8 cellular contexts compared by ENCODE assay signal in the genomic region with DNA sequence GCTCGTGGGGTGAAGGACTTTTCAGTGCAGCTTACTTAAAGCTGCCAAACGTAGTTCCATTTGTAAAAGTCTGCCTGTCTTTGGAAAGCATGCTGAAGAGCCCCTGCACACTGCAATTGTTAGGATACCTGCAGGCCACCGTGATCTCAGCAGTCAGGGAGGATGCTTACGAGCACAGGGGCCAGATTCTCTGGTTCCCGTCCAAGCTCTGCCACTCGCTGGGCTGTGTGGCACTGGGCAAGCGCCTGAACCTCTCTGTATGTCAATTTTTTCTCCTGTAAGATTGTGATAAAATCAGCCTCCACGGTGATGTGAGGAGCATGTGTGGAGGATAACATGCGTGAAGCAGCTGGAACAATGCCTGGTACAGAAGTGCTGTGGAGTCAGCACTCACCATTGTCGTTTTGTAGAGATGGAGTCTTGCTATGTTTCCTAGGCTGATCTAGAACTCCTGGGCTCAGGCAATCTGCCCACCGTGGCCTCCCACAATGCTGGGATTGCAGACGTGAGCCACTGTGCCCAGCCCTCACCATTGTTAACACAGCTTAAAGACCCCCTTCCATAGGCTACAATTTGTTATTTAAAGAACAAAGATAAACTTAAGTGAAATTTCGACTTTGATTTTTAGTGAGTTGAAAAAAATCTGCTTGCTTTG. TPM values are rescaled to one million over a fixed set of nuclear protein-coding genes. Genes with fewer than 3 reads are reported as not detected.
DNase-seq lines count a peak whose midpoint lies in the region; ATAC-seq, FAIRE-seq and TF ChIP-seq lines count a peak whose summit lies in the region.
"Had no signal": no experiment of that assay in that cellular context is flagged by ENCODE, and none has a peak within 500 bp of the region (broad histone marks: within the 10 kb centered on the region; RNA-seq: fewer than 3 reads in every experiment).

No MANE protein-coding gene starts in this region.

- TF ChIP-seq CTCF in RWPE2 (IDR thresholded peaks at IDR 0.05; ENCODE audit: poor library complexity, severe bottlenecking), result no peak
- TF ChIP-seq CTCF in gastrocnemius medialis (IDR thresholded peaks at IDR 0.05 in 4 of 5, conservative IDR thresholded peaks at IDR 0.05 in 1 of 5), result no peak

- in situ Hi-C loops in gastrocnemius medialis (cut with MboI; ENCODE audit: low sequenced_read_pairs in 4 of 4), result loop anchor here in 1 of 4 donors (10.0 kb wide), 1 partner anchor 155 kb away; the partner anchor contains the start of gene LAMP1

- peak; percentile 56 for FAIRE-seq in GM12892 (lab: Jason Lieb, UNC)

- H3K27me3 ChIP-seq in RWPE2 (ENCODE audit: insufficient read depth, poor library complexity, severe bottlenecking) (no peaks in the 10 kb centered on the region), esophagus (ENCODE audit: control insufficient read depth in 1 of 2, insufficient read depth in 2 of 2, low read length in 2 of 2) (no peaks in the 10 kb centered on the region), gastrocnemius medialis (no peaks in the 10 kb centered on the region)

- H3K9me3 ChIP-seq in RWPE2 (ENCODE audit: severe bottlenecking) (no peaks in the 10 kb centered on the region), esophagus (ENCODE audit: control insufficient read depth in 2 of 2, insufficient read depth in 1 of 2, low read depth in 1 of 2, low read length in 1 of 2) (peaks cover 0 to 4% of the 10 kb centered on the region in 2 donors), gastrocnemius medialis (no peaks in the 10 kb centered on the region)

- no peaks in the 10 kb centered on the region for H3K36me3 ChIP-seq in RWPE2 (ENCODE audit: low read depth)
- H3K36me3 ChIP-seq in esophagus (ENCODE audit: control insufficient read depth in 2 of 2, insufficient read depth in 2 of 2, low read length in 1 of 2), result peaks cover 0 to 3% of the 10 kb centered on the region in 2 donors
- no peaks in the 10 kb centered on the region for H3K36me3 ChIP-seq in gastrocnemius medialis

- H3K27ac ChIP-seq in RWPE2 (ENCODE audit: poor library complexity, severe bottlenecking), result peak overlapping the region; percentile 51
- peak overlapping the region; percentile 17 to 80 for H3K27ac ChIP-seq in esophagus (ENCODE audit: low read depth in 2 of 2, low read length in 1 of 2)
- H3K27ac ChIP-seq in gastrocnemius medialis, result peak overlapping the region; percentile 92 to 97 (median 94)

- DNase-seq in GM12892 (ENCODE audit: insufficient read length) (no peak), RWPE2 (ENCODE audit: low spot score) (no peak), gastrocnemius medialis (no peak), germinal center (ENCODE audit: low spot score) (no peak)
- DNase-seq: H7 had no signal

- 70 to 72% methylated on average over 13 of the region's 13 CpGs for WGBS in esophagus, 2 donors

- H3K4me3 ChIP-seq in RWPE2 (ENCODE audit: severe bottlenecking) (peak overlapping the region; percentile 42), esophagus (ENCODE audit: low read depth in 1 of 2, low read length in 2 of 2) (peak overlapping the region; percentile 38 to 44), gastrocnemius medialis (peak overlapping the region; percentile 30 to 52 (median 44))

- intact Hi-C loops in gastrocnemius medialis (cut with DNase I; ENCODE audit: low total_unique reads), result loop anchor here (5.0 to 10.0 kb wide), 2 partner anchors 55 to 178 kb away; no protein-coding TSS in a partner anchor

- ATAC-seq in RWPE2 (ENCODE audit: low read depth) (no peak), gastrocnemius medialis (no peak), HG03565 (IDR thresholded peaks at IDR 0.05; ENCODE audit: unreplicated experiment) (no peak), GM19467 (IDR thresholded peaks at IDR 0.05; ENCODE audit: unreplicated experiment) (no peak)

- H3K4me1 ChIP-seq in RWPE2 (ENCODE audit: insufficient read depth, poor library complexity, severe bottlenecking) (no peaks in the 10 kb centered on the region), esophagus (ENCODE audit: control insufficient read depth in 2 of 2, insufficient read depth in 2 of 2, low read length in 1 of 2) (peaks cover 0 to 11% of the 10 kb centered on the region in 2 donors), gastrocnemius medialis (peaks cover 31 to 33% of the 10 kb centered on the region in 2 donors)

- no peak; the same call in 1 of the 2 replicates for TF ChIP-seq POLR2A in GM12892 (IDR thresholded peaks at IDR 0.05; ENCODE audit: low read depth, low read length)
- TF ChIP-seq POLR2A in gastrocnemius medialis (IDR thresholded peaks at IDR 0.05), result no peak

RNA-seq across cellular contexts. Expression of gene ADPRHL1, which starts 3.5 kb away (rescaled TPM):
- 0.98 TPM for polyA plus RNA-seq in GM12892 (2012; ENCODE audit: missing spikeins)
- under 1 TPM; 0.51 to 0.89 TPM for polyA plus RNA-seq in esophagus
- 100 to 1,000 TPM; 224 to 354 (median 295) TPM for total RNA-seq in gastrocnemius medialis

RNA-seq across cellular contexts. Expression of gene DCUN1D2, which starts 40.7 kb away (rescaled TPM):
- polyA plus RNA-seq in GM12892 (2012; ENCODE audit: missing spikeins), result 8.8 TPM
- polyA plus RNA-seq in esophagus, result 1 to 10 TPM; 6.9 to 8.9 TPM
- total RNA-seq in gastrocnemius medialis, result 10 to 100 TPM; 45.1 to 63.6 (median 56.0) TPM
